In the genomic region with DNA sequence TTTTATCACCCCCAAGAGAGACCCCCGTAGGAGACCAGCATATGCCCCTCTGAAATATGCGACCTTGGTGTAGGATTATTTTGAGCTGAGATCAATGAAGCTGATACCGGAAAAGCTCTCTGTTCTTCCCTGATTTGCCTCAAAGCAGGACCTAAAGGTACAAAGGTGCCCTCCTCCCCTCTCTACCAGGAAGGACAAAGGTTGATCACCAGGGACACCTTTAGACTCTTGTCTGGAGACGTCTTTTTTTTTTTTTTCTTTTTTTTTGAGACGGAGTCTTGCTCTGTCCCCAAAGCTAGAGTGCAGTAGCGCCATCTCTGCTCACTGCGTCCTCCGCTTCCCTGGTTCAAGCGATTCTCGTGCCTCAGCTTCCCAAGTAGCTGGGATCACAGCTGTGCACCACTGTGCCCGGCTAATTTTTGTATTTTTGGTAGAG, we compare ENCODE assay signal across 8 cellular contexts. TPM values are rescaled to one million over a fixed set of nuclear protein-coding genes. Genes with fewer than 3 reads are reported as not detected.
A peak's percentile ranks its signal among the peaks of the same experiment; 100 is the strongest.
DNase-seq lines count a peak whose midpoint lies in the region; ATAC-seq and TF ChIP-seq lines count a peak whose summit lies in the region.

No MANE protein-coding gene starts in this region.

- H3K27me3 ChIP-seq in right lobe of liver (no peaks in the 10 kb centered on the region), suprapubic skin (no peaks in the 10 kb centered on the region)

- no peak for TF ChIP-seq CTCF in right lobe of liver (IDR thresholded peaks at IDR 0.05)
- no peak for TF ChIP-seq CTCF in suprapubic skin (IDR thresholded peaks at IDR 0.05)

- no peaks in the 10 kb centered on the region for H3K36me3 Mint-ChIP-seq in activated CD4-positive, alpha-beta T cell treated with anti-CD3 and anti-CD28 coated beads, Interleukin-2, amount 10 ng/mL, durations not matched to agents 7 days and 5 days (ENCODE audit: low read depth)
- no peaks in the 10 kb centered on the region for H3K36me3 Mint-ChIP-seq in activated naive CD8-positive, alpha-beta T cell treated with anti-CD3 and anti-CD28 coated beads, Interleukin-2, amount 10 ng/mL, durations not matched to agents 7 days and 5 days

- no peaks in the 10 kb centered on the region for H3K9me3 Mint-ChIP-seq in activated CD4-positive, alpha-beta T cell treated with anti-CD3 and anti-CD28 coated beads, Interleukin-2, amount 10 ng/mL, durations not matched to agents 7 days and 5 days
- no peaks in the 10 kb centered on the region for H3K9me3 Mint-ChIP-seq in activated naive CD8-positive, alpha-beta T cell treated with anti-CD3 and anti-CD28 coated beads, Interleukin-2, amount 10 ng/mL, durations not matched to agents 7 days and 5 days

- H3K36me3 ChIP-seq in right lobe of liver (no peaks in the 10 kb centered on the region), suprapubic skin (no peaks in the 10 kb centered on the region)

- H3K27ac Mint-ChIP-seq in activated CD4-positive, alpha-beta T cell treated with anti-CD3 and anti-CD28 coated beads, Interleukin-2, amount 10 ng/mL, durations not matched to agents 7 days and 5 days: peak overlapping the region; percentile 79
- peak overlapping the region; percentile 60 for H3K27ac Mint-ChIP-seq in activated naive CD8-positive, alpha-beta T cell treated with anti-CD3 and anti-CD28 coated beads, Interleukin-2, amount 10 ng/mL, durations not matched to agents 7 days and 5 days

- DNase-seq in activated CD4-positive, alpha-beta T cell treated with anti-CD3 and anti-CD28 coated beads, Interleukin-2, amount 10 ng/mL, durations not matched to agents 7 days and 5 days: no peak
- no peak for DNase-seq in activated CD4-positive, alpha-beta T cell treated with anti-CD3 and anti-CD28 coated beads for 4 hours
- DNase-seq in activated naive CD8-positive, alpha-beta T cell treated with anti-CD3 and anti-CD28 coated beads, Interleukin-2, amount 10 ng/mL, durations not matched to agents 7 days and 5 days: no peak
- DNase-seq in right lobe of liver (no peak), suprapubic skin (ENCODE audit: low spot score in 2 of 2) (no peak), cerebellum (ENCODE audit: low spot score) (no peak), NCI-H226 (no peak), HEK293T (ENCODE audit: extremely low spot score) (no peak)

- H3K4me3 ChIP-seq in right lobe of liver (peak overlapping the region in 2 of 3 donors; percentile 61 to 73), suprapubic skin (peak overlapping the region; percentile 71)

- no peaks in the 10 kb centered on the region for H3K27me3 Mint-ChIP-seq in activated CD4-positive, alpha-beta T cell treated with anti-CD3 and anti-CD28 coated beads, Interleukin-2, amount 10 ng/mL, durations not matched to agents 7 days and 5 days
- no peaks in the 10 kb centered on the region for H3K27me3 Mint-ChIP-seq in activated naive CD8-positive, alpha-beta T cell treated with anti-CD3 and anti-CD28 coated beads, Interleukin-2, amount 10 ng/mL, durations not matched to agents 7 days and 5 days

- H3K4me3 Mint-ChIP-seq in activated CD4-positive, alpha-beta T cell treated with anti-CD3 and anti-CD28 coated beads, Interleukin-2, amount 10 ng/mL, durations not matched to agents 7 days and 5 days: peak overlapping the region; percentile 71
- peak overlapping the region; percentile 82 for H3K4me3 Mint-ChIP-seq in activated naive CD8-positive, alpha-beta T cell treated with anti-CD3 and anti-CD28 coated beads, Interleukin-2, amount 10 ng/mL, durations not matched to agents 7 days and 5 days

- H3K27ac ChIP-seq in right lobe of liver (peak overlapping the region in 2 of 3 donors; percentile 96 to 98), suprapubic skin (no peak overlapping the region)

- POLR2A ChIA-PET in activated CD4-positive, alpha-beta T cell treated with anti-CD3 and anti-CD28 coated beads, Interleukin-2, amount 10 ng/mL, durations not matched to agents 7 days and 5 days (lab: Charles Lee): interaction anchor here (0.6 kb wide), 1 partner anchor 179 kb away, joined by 3 read pairs; a partner anchor contains a TSS
- POLR2A ChIA-PET in activated naive CD8-positive, alpha-beta T cell treated with anti-CD3 and anti-CD28 coated beads, Interleukin-2, amount 10 ng/mL, durations not matched to agents 7 days and 5 days (lab: Charles Lee): interaction anchor here (0.7 kb wide), 1 partner anchor 130 kb away, joined by 3 read pairs; no protein-coding TSS in a partner anchor
- POLR2A ChIA-PET in HEK293T (lab: Yijun Ruan, JAX): interaction anchor here (0.6 to 2.8 kb wide), 5 partner anchors 9 to 339 kb away, joined by 4 to 12 read pairs (median 5); a partner anchor contains a TSS

- H3K4me1 Mint-ChIP-seq in activated CD4-positive, alpha-beta T cell treated with anti-CD3 and anti-CD28 coated beads, Interleukin-2, amount 10 ng/mL, durations not matched to agents 7 days and 5 days: peaks cover 28% of the 10 kb centered on the region
- peaks cover 18% of the 10 kb centered on the region for H3K4me1 Mint-ChIP-seq in activated naive CD8-positive, alpha-beta T cell treated with anti-CD3 and anti-CD28 coated beads, Interleukin-2, amount 10 ng/mL, durations not matched to agents 7 days and 5 days

- no peak for TF ChIP-seq EP300 in suprapubic skin (IDR thresholded peaks at IDR 0.05)

- TF ChIP-seq POLR2A in right lobe of liver (IDR thresholded peaks at IDR 0.05) (no peak), suprapubic skin (IDR thresholded peaks at IDR 0.05) (no peak)

- ATAC-seq in activated naive CD8-positive, alpha-beta T cell treated with anti-CD3 and anti-CD28 coated beads, Interleukin-2, amount 10 ng/mL, durations not matched to agents 7 days and 5 days (ENCODE audit: low read depth): no peak
- peak; percentile 12 to 43 (median 26) for ATAC-seq in right lobe of liver

- WGBS in right lobe of liver (ENCODE audit: insufficient coverage, low coverage, low lambda C conversion rate, missing lambda C conversion rate): 53% methylated on average over 7 of the region's 11 CpGs
- 66% methylated on average over 11 of the region's 11 CpGs for WGBS in suprapubic skin

- no peaks in the 10 kb centered on the region for H3K9me3 ChIP-seq in right lobe of liver
- no peaks in the 10 kb centered on the region for H3K9me3 ChIP-seq in suprapubic skin

- CTCF ChIA-PET in activated CD4-positive, alpha-beta T cell treated with anti-CD3 and anti-CD28 coated beads, Interleukin-2, amount 10 ng/mL, durations not matched to agents 7 days and 5 days (lab: Charles Lee): interaction anchor here (0.6 to 1.3 kb wide), 6 partner anchors 14 to 371 kb away, joined by 3 to 5 read pairs (median 3); no protein-coding TSS in a partner anchor
- CTCF ChIA-PET in HEK293T (lab: Yijun Ruan, JAX): no interaction called here

- intact Hi-C loops in right lobe of liver (cut with DNase I): no loop called here

- H3K4me1 ChIP-seq in right lobe of liver: peaks cover 0 to 19% (median 9%) of the 10 kb centered on the region in 4 donors
- H3K4me1 ChIP-seq in suprapubic skin: peaks cover 24% of the 10 kb centered on the region

TF ChIP-seq in HEK293T, 16 proteins besides CTCF, POLR2A, EP300 and RAD21:
- no peak for TF ChIP-seq ELF4 (IDR thresholded peaks at IDR 0.05)

RNA-seq across cellular contexts. Expression of a gene that starts 0.8 kb away (rescaled TPM):
- under 1 TPM; 0.46 to 0.67 TPM for total RNA-seq in activated CD4-positive, alpha-beta T cell treated with anti-CD3 and anti-CD28 coated beads, Interleukin-2, amount 10 ng/mL, durations not matched to agents 7 days and 5 days
- 1 to 10 TPM; 1.0 to 1.3 TPM for total RNA-seq in activated naive CD8-positive, alpha-beta T cell treated with anti-CD3 and anti-CD28 coated beads, Interleukin-2, amount 10 ng/mL, durations not matched to agents 7 days and 5 days
- total RNA-seq in right lobe of liver (10 to 100 TPM in 2 of 6 experiments, 1 to 10 TPM in 4; 4.8 to 14.3 (median 9.4) TPM), suprapubic skin (1 to 10 TPM; 2.9 to 5.2 (median 4.1) TPM), cerebellum (1.4 TPM)

RNA-seq across cellular contexts. Expression of a gene that starts 26.3 kb away (rescaled TPM):
- total RNA-seq in activated CD4-positive, alpha-beta T cell treated with anti-CD3 and anti-CD28 coated beads, Interleukin-2, amount 10 ng/mL, durations not matched to agents 7 days and 5 days: 1 to 10 TPM; 6.5 to 6.7 TPM
- total RNA-seq in activated naive CD8-positive, alpha-beta T cell treated with anti-CD3 and anti-CD28 coated beads, Interleukin-2, amount 10 ng/mL, durations not matched to agents 7 days and 5 days: 10 to 100 TPM; 12.6 to 13.1 TPM
- total RNA-seq in right lobe of liver (10 to 100 TPM; 15.3 to 35.1 (median 24.8) TPM), suprapubic skin (10 to 100 TPM; 28.7 to 48.5 (median 39.5) TPM), cerebellum (10.8 TPM)

RNA-seq across cellular contexts. Expression of a gene that starts 32.8 kb away (rescaled TPM):
- total RNA-seq in activated CD4-positive, alpha-beta T cell treated with anti-CD3 and anti-CD28 coated beads, Interleukin-2, amount 10 ng/mL, durations not matched to agents 7 days and 5 days: 10 to 100 TPM; 13.2 to 14.8 TPM
- 10 to 100 TPM; 17.5 to 18.2 TPM for total RNA-seq in activated naive CD8-positive, alpha-beta T cell treated with anti-CD3 and anti-CD28 coated beads, Interleukin-2, amount 10 ng/mL, durations not matched to agents 7 days and 5 days
- total RNA-seq in right lobe of liver (10 to 100 TPM in 5 of 6 experiments, 1 to 10 TPM in 1; 9.8 to 25.2 (median 17.7) TPM), suprapubic skin (10 to 100 TPM; 15.9 to 43.6 (median 29.5) TPM), cerebellum (9.6 TPM)

RNA-seq across cellular contexts. Expression of a gene that starts 45.9 kb away (rescaled TPM):
- total RNA-seq in activated CD4-positive, alpha-beta T cell treated with anti-CD3 and anti-CD28 coated beads, Interleukin-2, amount 10 ng/mL, durations not matched to agents 7 days and 5 days: 100 to 1,000 TPM; 117 to 126 TPM
- 100 to 1,000 TPM; 152 to 155 TPM for total RNA-seq in activated naive CD8-positive, alpha-beta T cell treated with anti-CD3 and anti-CD28 coated beads, Interleukin-2, amount 10 ng/mL, durations not matched to agents 7 days and 5 days
- total RNA-seq in right lobe of liver (10 to 100 TPM; 38.7 to 61.8 (median 46.5) TPM), suprapubic skin (100 to 1,000 TPM in 1 of 4 donors, 10 to 100 TPM in 3; 57.8 to 112 (median 78.5) TPM), cerebellum (30.6 TPM)
